In the genomic region with DNA sequence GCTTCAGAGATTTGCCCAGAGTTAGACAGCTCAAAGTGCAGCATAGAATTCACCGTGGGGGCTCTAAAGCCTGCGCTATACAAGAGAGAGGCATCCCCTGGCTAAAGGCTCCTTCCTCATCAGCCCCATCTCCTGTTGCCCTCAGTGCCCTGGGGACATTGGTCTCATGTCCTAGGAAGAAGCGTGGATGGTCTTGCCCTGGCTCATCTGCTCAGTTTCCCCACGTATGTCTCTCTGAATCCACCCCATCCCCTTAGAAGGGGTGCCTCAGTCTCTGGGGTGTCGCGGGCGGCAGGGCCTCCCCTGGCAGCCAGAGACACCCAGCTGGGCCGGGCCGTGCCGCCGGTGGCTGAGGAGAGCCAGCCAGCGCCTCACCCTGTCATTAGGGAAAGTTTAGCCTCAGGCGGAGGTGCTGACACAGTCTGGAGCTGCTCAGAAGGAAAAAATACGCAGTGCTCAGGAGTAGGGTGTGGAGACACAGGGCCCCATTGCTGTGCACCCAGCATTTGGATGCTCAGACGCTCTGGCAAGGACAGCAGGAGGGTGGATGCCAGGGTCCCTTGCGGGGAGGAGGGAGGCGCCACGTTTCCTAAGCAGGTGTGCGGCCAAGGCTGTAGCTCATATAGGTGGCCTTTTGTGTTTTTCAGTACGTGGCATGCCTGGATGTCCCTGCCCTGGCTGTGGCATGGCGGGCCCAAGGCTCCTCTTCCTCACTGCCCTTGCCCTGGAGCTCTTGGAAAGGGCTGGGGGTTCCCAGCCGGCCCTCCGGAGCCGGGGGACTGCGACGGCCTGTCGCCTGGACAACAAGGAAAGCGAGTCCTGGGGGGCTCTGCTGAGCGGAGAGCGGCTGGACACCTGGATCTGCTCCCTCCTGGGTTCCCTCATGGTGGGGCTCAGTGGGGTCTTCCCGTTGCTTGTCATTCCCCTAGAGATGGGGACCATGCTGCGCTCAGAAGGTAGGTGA, we compare ENCODE assay signal across 10 cellular contexts. TPM values are rescaled to one million over a fixed set of nuclear protein-coding genes. Genes with fewer than 3 reads are reported as not detected.
A peak's percentile ranks its signal among the peaks of the same experiment; 100 is the strongest.
DNase-seq lines count a peak whose midpoint lies in the region; ATAC-seq and TF ChIP-seq lines count a peak whose summit lies in the region.
"Had no signal": no experiment of that assay in that cellular context is flagged by ENCODE, and none has a peak within 500 bp of the region (broad histone marks: within the 10 kb centered on the region; RNA-seq: fewer than 3 reads in every experiment).

No MANE protein-coding gene starts in this region.

- peak overlapping the region in 2 of 4 donors; percentile 81 to 94 for H3K4me3 ChIP-seq in adrenal gland
- peak overlapping the region; percentile 74 to 75 for H3K4me3 ChIP-seq in left lung
- peak overlapping the region in 1 of 3 donors; percentile 61 for H3K4me3 ChIP-seq in thyroid gland (replicated peaks in 1 of 3)

- no peaks in the 10 kb centered on the region for H3K27me3 Mint-ChIP-seq in activated CD8-positive, alpha-beta memory T cell treated with anti-CD3 and anti-CD28 coated beads, Interleukin-2, amount 10 ng/mL, durations not matched to agents 7 days and 5 days

- peak overlapping the region; percentile 79 for H3K27ac Mint-ChIP-seq in activated CD8-positive, alpha-beta memory T cell treated with anti-CD3 and anti-CD28 coated beads, Interleukin-2, amount 10 ng/mL, durations not matched to agents 7 days and 5 days

- DNase-seq in activated CD8-positive, alpha-beta memory T cell treated with anti-CD3 and anti-CD28 coated beads, Interleukin-2, amount 10 ng/mL, durations not matched to agents 7 days and 5 days = no peak
- no peak for DNase-seq in activated CD8-positive, alpha-beta memory T cell treated with anti-CD3 and anti-CD28 coated beads, Interleukin-2, amount 50 U/mL, for 4 hours
- DNase-seq in adrenal gland = peak in 1 of 7 donors; percentile 73
- peak in 1 of 2 donors; percentile 82 for DNase-seq in left lung
- no peak for DNase-seq in thyroid gland
- no peak for DNase-seq in stimulated activated CD4-positive, alpha-beta T cell treated with anti-CD3 and anti-CD28 coated beads, Interleukin-2, amount 100 ng/mL, for 48 hours
- DNase-seq in NCI-H1092 treated with DMSO at 0.1 percent for 48 hours (lab: John Stamatoyannopoulos, UW) = no peak

- intact Hi-C loops in adrenal gland (cut with DNase I) (loop anchor here (5.0 kb wide), 2 partner anchors 32 to 37 kb away; partner anchors contain the start of gene SPI1 (in 1 of the 2)), left lung (cut with DNase I) (loop anchor here in 1 of 2 donors (5.0 kb wide), 1 partner anchor 37 kb away; no protein-coding TSS in a partner anchor), thyroid gland (cut with DNase I) (no loop called here)

- no peaks in the 10 kb centered on the region for H3K36me3 Mint-ChIP-seq in activated CD8-positive, alpha-beta memory T cell treated with anti-CD3 and anti-CD28 coated beads, Interleukin-2, amount 10 ng/mL, durations not matched to agents 7 days and 5 days

- H3K4me3 Mint-ChIP-seq in activated CD8-positive, alpha-beta memory T cell treated with anti-CD3 and anti-CD28 coated beads, Interleukin-2, amount 10 ng/mL, durations not matched to agents 7 days and 5 days = peak overlapping the region; percentile 80

- H3K36me3 ChIP-seq in adrenal gland (replicated peaks in 1 of 2) (peaks cover 0 to 30% of the 10 kb centered on the region in 2 donors), left lung (peaks cover 0 to 48% of the 10 kb centered on the region in 2 donors), thyroid gland (peaks cover 14% of the 10 kb centered on the region in 2 donors)

- WGBS in adrenal gland, 4 donors = 81 to 90% (median 85%) methylated on average over 18 to 32 of the region's 32 CpGs
- WGBS in thyroid gland, 2 donors = 81 to 90% methylated on average over 15 to 22 of the region's 32 CpGs

- H3K27ac ChIP-seq in adrenal gland (peak overlapping the region in 4 of 5 donors; percentile 84 to 97 (median 94)), left lung (peak overlapping the region; percentile 91), thyroid gland (peak overlapping the region; percentile 83 to 93 (median 89))

- H3K27me3 ChIP-seq in adrenal gland (no peaks in the 10 kb centered on the region), left lung (no peaks in the 10 kb centered on the region), thyroid gland (no peaks in the 10 kb centered on the region)

- no peaks in the 10 kb centered on the region for H3K9me3 Mint-ChIP-seq in activated CD8-positive, alpha-beta memory T cell treated with anti-CD3 and anti-CD28 coated beads, Interleukin-2, amount 10 ng/mL, durations not matched to agents 7 days and 5 days (ENCODE audit: low read depth)

- no peaks in the 10 kb centered on the region for H3K9me3 ChIP-seq in adrenal gland (replicated peaks in 1 of 3)
- no peaks in the 10 kb centered on the region for H3K9me3 ChIP-seq in left lung
- no peaks in the 10 kb centered on the region for H3K9me3 ChIP-seq in thyroid gland

- H3K4me1 Mint-ChIP-seq in activated CD8-positive, alpha-beta memory T cell treated with anti-CD3 and anti-CD28 coated beads, Interleukin-2, amount 10 ng/mL, durations not matched to agents 7 days and 5 days = peaks cover 19% of the 10 kb centered on the region

- TF ChIP-seq POLR2A in adrenal gland (IDR thresholded peaks at IDR 0.05) (no peak), thyroid gland (IDR thresholded peaks at IDR 0.05) (no peak)

- TF ChIP-seq CTCF in adrenal gland (IDR thresholded peaks at IDR 0.05) (no peak), left lung (IDR thresholded peaks at IDR 0.05) (no peak), thyroid gland (IDR thresholded peaks at IDR 0.05) (no peak)

- ATAC-seq in activated CD8-positive, alpha-beta memory T cell treated with anti-CD3 and anti-CD28 coated beads, Interleukin-2, amount 10 ng/mL, durations not matched to agents 7 days and 5 days = no peak
- ATAC-seq in left lung = no peak
- ATAC-seq in GM19455 (IDR thresholded peaks at IDR 0.05; ENCODE audit: unreplicated experiment) = no peak

- H3K4me1 ChIP-seq in adrenal gland (replicated peaks in 1 of 2) (peaks cover 16 to 26% of the 10 kb centered on the region in 2 donors), left lung (peaks cover 14 to 67% of the 10 kb centered on the region in 2 donors), thyroid gland (peaks cover 22 to 32% of the 10 kb centered on the region in 2 donors)

- CTCF ChIA-PET in activated CD8-positive, alpha-beta memory T cell treated with anti-CD3 and anti-CD28 coated beads, Interleukin-2, amount 10 ng/mL, durations not matched to agents 7 days and 5 days (lab: Charles Lee) = interaction anchor here (1.0 to 7.1 kb wide), 7 partner anchors 11 to 152 kb away, joined by 3 to 125 read pairs (median 8); partner anchors contain the start of genes NR1H3 and PSMC3

RNA-seq across cellular contexts. Expression of gene SLC39A13, which starts 1.3 kb away (rescaled TPM):
- 10 to 100 TPM; 18.2 to 22.1 TPM for total RNA-seq in activated CD8-positive, alpha-beta memory T cell treated with anti-CD3 and anti-CD28 coated beads, Interleukin-2, amount 10 ng/mL, durations not matched to agents 7 days and 5 days
- total RNA-seq in adrenal gland = 10 to 100 TPM; 35.8 to 92.9 (median 58.6) TPM
- polyA plus RNA-seq in adrenal gland = 10 to 100 TPM in 2 of 3 donors, 1 to 10 TPM in 1; 8.2 to 80.5 (median 64.5) TPM
- total RNA-seq in left lung = 10 to 100 TPM; 60.1 to 66.1 TPM
- 10 to 100 TPM; 51.3 to 84.3 (median 66.8) TPM for total RNA-seq in thyroid gland

RNA-seq across cellular contexts. Expression of gene PSMC3, which starts 16.5 kb away (rescaled TPM):
- total RNA-seq in activated CD8-positive, alpha-beta memory T cell treated with anti-CD3 and anti-CD28 coated beads, Interleukin-2, amount 10 ng/mL, durations not matched to agents 7 days and 5 days = 100 to 1,000 TPM; 150 to 164 TPM
- 100 to 1,000 TPM in 5 of 8 donors, 10 to 100 TPM in 3; 85.4 to 164 (median 123) TPM for total RNA-seq in adrenal gland
- 100 to 1,000 TPM; 110 to 291 (median 137) TPM for polyA plus RNA-seq in adrenal gland
- total RNA-seq in left lung = 100 to 1,000 TPM in 1 of 2 donors, 10 to 100 TPM in 1; 86.7 to 133 TPM
- total RNA-seq in thyroid gland = 100 to 1,000 TPM in 2 of 4 donors, 10 to 100 TPM in 2; 92.7 to 240 (median 123) TPM

RNA-seq across cellular contexts. Expression of gene SPI1, which starts 31.4 kb away (rescaled TPM):
- total RNA-seq in activated CD8-positive, alpha-beta memory T cell treated with anti-CD3 and anti-CD28 coated beads, Interleukin-2, amount 10 ng/mL, durations not matched to agents 7 days and 5 days = not detected
- 10 to 100 TPM; 26.3 to 65.6 (median 42.1) TPM for total RNA-seq in adrenal gland
- 10 to 100 TPM in 2 of 3 donors, 1 to 10 TPM in 1; 7.0 to 79.2 (median 43.0) TPM for polyA plus RNA-seq in adrenal gland
- 100 to 1,000 TPM in 1 of 2 donors, 10 to 100 TPM in 1; 75.6 to 194 TPM for total RNA-seq in left lung
- total RNA-seq in thyroid gland = 10 to 100 TPM in 1 of 4 donors, 1 to 10 TPM in 3; 4.8 to 18.0 (median 5.8) TPM
- total RNA-seq: NCI-H460 had no signal

RNA-seq across cellular contexts. Expression of gene RAPSN, which starts 39.2 kb away (rescaled TPM):
- under 1 TPM; 0.16 to 0.79 TPM for total RNA-seq in activated CD8-positive, alpha-beta memory T cell treated with anti-CD3 and anti-CD28 coated beads, Interleukin-2, amount 10 ng/mL, durations not matched to agents 7 days and 5 days
- 1 to 10 TPM in 7 of 8 donors, under 1 TPM in 1; 0.18 to 5.1 (median 2.1) TPM for total RNA-seq in adrenal gland
- 1 to 10 TPM in 2 of 3 donors, under 1 TPM in 1; 0.33 to 4.7 (median 3.9) TPM for polyA plus RNA-seq in adrenal gland
- 1 to 10 TPM in 1 of 2 donors, under 1 TPM in 1; 0.79 to 1.0 TPM for total RNA-seq in left lung
- under 1 TPM in 1 of 4 donors, not detected in 3; 0.67 TPM for total RNA-seq in thyroid gland

RNA-seq across cellular contexts. Expression of gene MYBPC3, which starts 57.2 kb away (rescaled TPM):
- total RNA-seq in activated CD8-positive, alpha-beta memory T cell treated with anti-CD3 and anti-CD28 coated beads, Interleukin-2, amount 10 ng/mL, durations not matched to agents 7 days and 5 days = not detected
- total RNA-seq in adrenal gland (1 to 10 TPM in 7 of 8 donors, under 1 TPM in 1; 0.54 to 4.4 (median 1.8) TPM), left lung (1 to 10 TPM in 1 of 2 donors, under 1 TPM in 1; 0.52 to 2.0 TPM), thyroid gland (not detected)
- polyA plus RNA-seq in adrenal gland = 1 to 10 TPM; 1.5 to 5.8 (median 2.9) TPM
- total RNA-seq: lower leg skin had no signal

Comparison
In these comparisons a context has a peak if more than half of its experiments do, and no peak if none do; other contexts are left out.
1. RNA of gene SPI1, which starts 31.4 kb away (total RNA-seq): 75.6 to 194 TPM in left lung, 26.3 to 65.6 TPM in adrenal gland and 4.8 to 18.0 TPM in thyroid gland; not detected in activated CD8-positive, alpha-beta memory T cell treated with anti-CD3 and anti-CD28 coated beads, Interleukin-2, amount 10 ng/mL, durations not matched to agents 7 days and 5 days; every median in the first group is over 4 times any median in the second.
2. Peak in every context shown above with its lines, with median percentiles within 50 percentile points of each other: H3K27ac ChIP-seq.